ENCODE assay signal across 7 cellular contexts in the genomic region with DNA sequence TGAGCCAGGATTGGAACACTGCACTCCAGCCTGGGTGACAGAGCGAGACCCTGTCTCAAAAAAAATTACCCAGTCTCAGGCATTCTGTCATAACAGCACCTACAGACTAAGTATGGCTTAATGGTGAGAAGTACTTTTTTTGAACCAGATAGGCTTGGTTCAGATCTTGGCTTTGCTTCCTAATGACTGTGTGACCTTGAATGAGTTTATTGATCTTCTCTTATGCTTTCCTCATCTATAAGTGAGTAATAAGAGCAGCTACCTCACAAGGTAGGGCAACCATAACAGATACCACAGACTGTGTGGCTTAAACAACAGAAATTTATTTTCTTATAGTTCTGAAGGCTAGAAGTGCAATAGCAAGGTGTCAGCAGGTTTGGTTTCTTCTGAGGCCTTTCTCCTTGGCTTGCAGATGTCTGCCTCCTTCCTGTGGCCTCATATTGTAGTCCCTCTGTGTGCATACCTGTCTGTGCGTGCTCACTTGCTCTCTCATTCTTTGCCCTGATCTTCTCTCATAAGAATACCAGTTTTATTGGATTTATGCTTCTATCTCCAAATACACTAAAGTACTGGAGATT.
DNase-seq lines count a peak whose midpoint lies in the region; ATAC-seq, FAIRE-seq and TF ChIP-seq lines count a peak whose summit lies in the region.
"Not testable (repeated sequence)": the region's sequence is repeated elsewhere in the genome, so short reads cannot be mapped to it uniquely, and the experiment has no call there.

No MANE protein-coding gene starts in this region.

- peak; percentile 16 for ATAC-seq in K562
- not testable (repeated sequence) for ATAC-seq in memory B cell (ENCODE audit: low read depth)

- not testable (repeated sequence) for H3K9me1 ChIP-seq in K562 (ENCODE audit: control insufficient read depth, insufficient read depth, low read length)

- H4K20me1 ChIP-seq in K562 (replicated peaks; ENCODE audit: control insufficient read depth, insufficient read depth, low read length): not testable (repeated sequence)

- POLR2A ChIA-PET in K562 (lab: Yijun Ruan, JAX): not testable (repeated sequence)

- intact Hi-C loops in CD14-positive monocyte (cut with micrococcal nuclease); K562 (cut with micrococcal nuclease): not testable (repeated sequence)

- not testable (repeated sequence) for H3K4me1 Mint-ChIP-seq in CD14-positive monocyte; HFFc6 (ENCODE audit: low read depth); memory B cell
- peaks cover 19% of the 10 kb centered on the region for H3K4me1 Mint-ChIP-seq in T-helper 2 cell treated with Interferon-gamma antibody and Interleukin-4, amounts not matched to agents 5 μg/mL and 100 μg/mL, for 36 hours (ENCODE audit: low read depth)
- peaks cover 28% of the 10 kb centered on the region for H3K4me1 Mint-ChIP-seq in activated T-cell treated with anti-CD3 and anti-CD28 coated beads, Interleukin-2, amount 50 U/mL, for 24 hours (ENCODE audit: low read depth)

- H3K9me3 Mint-ChIP-seq in CD14-positive monocyte; HFFc6; T-helper 2 cell treated with Interferon-gamma antibody and Interleukin-4, amounts not matched to agents 5 μg/mL and 100 μg/mL, for 36 hours; activated T-cell treated with anti-CD3 and anti-CD28 coated beads, Interleukin-2, amount 50 U/mL, for 24 hours; memory B cell: not testable (repeated sequence)

- not testable (repeated sequence) for TF ChIP-seq CTCF in CD14-positive monocyte (IDR thresholded peaks at IDR 0.05); HFFc6 (IDR thresholded peaks at IDR 0.05); K562 (IDR thresholded peaks at IDR 0.05 in 2 of 3, conservative IDR thresholded peaks at IDR 0.05 in 1 of 3; ENCODE audit: insufficient read depth in 2 of 3, low read depth in 1 of 3, low read length in 3 of 3)

- H3K27me3 ChIP-seq in K562 (ENCODE audit: control insufficient read depth in 2 of 2, insufficient read depth in 2 of 2, low read length in 2 of 2); small intestine (ENCODE audit: control insufficient read depth in 2 of 2, insufficient read depth in 2 of 2, low read length in 2 of 2): not testable (repeated sequence)

- DNase-seq in CD14-positive monocyte (ENCODE audit: low spot score); HFFc6; T-helper 2 cell treated with Interferon-gamma antibody and Interleukin-4, amounts not matched to agents 5 μg/mL and 100 μg/mL, for 36 hours (ENCODE audit: low spot score); activated T-cell treated with anti-CD3 and anti-CD28 coated beads, Interleukin-2, amount 50 U/mL, for 24 hours; K562 (ENCODE audit: extremely low read depth in 1 of 4, low spot score in 3 of 4); memory B cell (ENCODE audit: low spot score in 2 of 2): not testable (repeated sequence)
- DNase-seq in small intestine: peak; percentile 5

- peaks cover 19 to 38% of the 10 kb centered on the region in 2 donors for H3K36me3 Mint-ChIP-seq in CD14-positive monocyte
- H3K36me3 Mint-ChIP-seq in HFFc6 (ENCODE audit: low read depth): peaks cover 18% of the 10 kb centered on the region; the same call in 1 of the 2 replicates
- H3K36me3 Mint-ChIP-seq in T-helper 2 cell treated with Interferon-gamma antibody and Interleukin-4, amounts not matched to agents 5 μg/mL and 100 μg/mL, for 36 hours (ENCODE audit: low read depth): peaks cover 23% of the 10 kb centered on the region
- H3K36me3 Mint-ChIP-seq in activated T-cell treated with anti-CD3 and anti-CD28 coated beads, Interleukin-2, amount 50 U/mL, for 24 hours (ENCODE audit: low read depth): peaks cover 46% of the 10 kb centered on the region
- not testable (repeated sequence) for H3K36me3 Mint-ChIP-seq in memory B cell

- not testable (repeated sequence) for H3K4me3 ChIP-seq in K562; small intestine (ENCODE audit: low read depth in 1 of 2, low read length in 2 of 2)

- H3K9me3 ChIP-seq in K562 (replicated peaks; ENCODE audit: control insufficient read depth, insufficient read depth, low read depth, low read length); small intestine (ENCODE audit: control insufficient read depth, low read depth): not testable (repeated sequence)

- not testable (repeated sequence) for H3K27me3 Mint-ChIP-seq in CD14-positive monocyte (ENCODE audit: low read depth in 3 of 3); HFFc6 (ENCODE audit: insufficient read depth); T-helper 2 cell treated with Interferon-gamma antibody and Interleukin-4, amounts not matched to agents 5 μg/mL and 100 μg/mL, for 36 hours (ENCODE audit: low read depth); activated T-cell treated with anti-CD3 and anti-CD28 coated beads, Interleukin-2, amount 50 U/mL, for 24 hours; memory B cell

- H3K27ac Mint-ChIP-seq in CD14-positive monocyte: peak overlapping the region in 5 of 7 donors; percentile 40 to 72 (median 57)
- H3K27ac Mint-ChIP-seq in HFFc6: peak overlapping the region; percentile 53; the same call in 1 of the 2 replicates
- H3K27ac Mint-ChIP-seq in T-helper 2 cell treated with Interferon-gamma antibody and Interleukin-4, amounts not matched to agents 5 μg/mL and 100 μg/mL, for 36 hours: peak overlapping the region; percentile 8
- peak overlapping the region; percentile 9 for H3K27ac Mint-ChIP-seq in activated T-cell treated with anti-CD3 and anti-CD28 coated beads, Interleukin-2, amount 50 U/mL, for 24 hours
- H3K27ac Mint-ChIP-seq in memory B cell: peak overlapping the region; percentile 82

- not testable (repeated sequence) for H3K9ac ChIP-seq in K562 (ENCODE audit: insufficient read depth in 1 of 2, low read depth in 2 of 2, low read length in 2 of 2)

- not testable (repeated sequence) for H3K4me2 ChIP-seq in K562 (ENCODE audit: insufficient read depth, low read length)

- BruUV-seq in K562 (replicated peaks; lab: Mats Ljungman, UMichigan): not testable (repeated sequence)

- peaks cover 64% of the 10 kb centered on the region for H3K79me2 ChIP-seq in K562 (ENCODE audit: control insufficient read depth, insufficient read depth, low read length)

- not testable (repeated sequence) for H3K4me1 ChIP-seq in K562 (replicated peaks in 1 of 2; ENCODE audit: control insufficient read depth in 2 of 2, insufficient read depth in 2 of 2, low read length in 2 of 2); small intestine (ENCODE audit: control insufficient read depth in 2 of 2, insufficient read depth in 1 of 2, low read depth in 1 of 2, low read length in 1 of 2)

- not testable (repeated sequence) for TF ChIP-seq POLR2A in K562 (conservative IDR thresholded peaks at IDR 0.05)

- not testable (repeated sequence) for H3K4me3 Mint-ChIP-seq in CD14-positive monocyte; HFFc6; T-helper 2 cell treated with Interferon-gamma antibody and Interleukin-4, amounts not matched to agents 5 μg/mL and 100 μg/mL, for 36 hours; activated T-cell treated with anti-CD3 and anti-CD28 coated beads, Interleukin-2, amount 50 U/mL, for 24 hours; memory B cell

- not testable (repeated sequence) for TF ChIP-seq EP300 in K562 (IDR thresholded peaks at IDR 0.05; ENCODE audit: low read length)

- not testable (repeated sequence) for FAIRE-seq in K562 (lab: Jason Lieb, UNC); small intestine (lab: Jason Lieb, UNC)

- in situ Hi-C loops in K562 (cut with MboI): not testable (repeated sequence)

- 92% methylated on average over 1 of the region's 2 CpGs for WGBS in K562 (ENCODE audit: insufficient coverage, low coverage, missing lambda C conversion rate)
- WGBS in small intestine, 3 donors: 95 to 100% (median 96%) methylated on average over 1 of the region's 2 CpGs

- not testable (repeated sequence) for H3K27ac ChIP-seq in K562 (ENCODE audit: extremely low read depth, low read depth, low read length); small intestine (ENCODE audit: low read depth in 1 of 2, low read length in 1 of 2)

- H3K36me3 ChIP-seq in K562 (ENCODE audit: control insufficient read depth, insufficient read depth, low read length): peaks cover 25% of the 10 kb centered on the region; the same call in 2 of the 3 replicates
- not testable (repeated sequence) for H3K36me3 ChIP-seq in small intestine (ENCODE audit: control insufficient read depth in 2 of 2, insufficient read depth in 2 of 2, low read length in 2 of 2)

- not testable (repeated sequence) for H2AFZ ChIP-seq in K562 (ENCODE audit: low read depth, low read length)

- TF ChIP-seq RAD21 in K562 (CRISPR knock-in tag; conservative IDR thresholded peaks at IDR 0.05 in 1 of 2, IDR thresholded peaks at IDR 0.05 in 1 of 2): not testable (repeated sequence)

- CTCF ChIA-PET in K562 (lab: Yijun Ruan, JAX; ENCODE audit: low intra/inter-chr PET ratio): not testable (repeated sequence)

Comparison
In these comparisons a context has a peak if more than half of its experiments do, and no peak if none do; other contexts are left out.
1. H3K27ac Mint-ChIP-seq: peak in every context shown above with its lines; median percentile 82 in memory B cell; 57 in CD14-positive monocyte; 53 in HFFc6; 9 in activated T-cell treated with anti-CD3 and anti-CD28 coated beads, Interleukin-2, amount 50 U/mL, for 24 hours; 8 in T-helper 2 cell treated with Interferon-gamma antibody and Interleukin-4, amounts not matched to agents 5 μg/mL and 100 μg/mL, for 36 hours.